21 cellular contexts compared by ENCODE assay signal in genomic region chr6:36925809-36926208, GRCh38. TPM values are rescaled to one million over a fixed set of nuclear protein-coding genes. Genes with fewer than 3 reads are reported as not detected.
DNase-seq lines count a peak whose midpoint lies in the region; ATAC-seq, FAIRE-seq and TF ChIP-seq lines count a peak whose summit lies in the region.
"Had no signal": no experiment of that assay in that cellular context is flagged by ENCODE, and none has a peak within 500 bp of the region (broad histone marks: within the 10 kb centered on the region; RNA-seq: fewer than 3 reads in every experiment).

No MANE protein-coding gene starts in this region.

- TF ChIP-seq POLR2A in GM12892 (IDR thresholded peaks at IDR 0.05; ENCODE audit: low read depth, low read length): no peak

- H3K9ac ChIP-seq in BLaER1 treated with 17β-estradiol and CSF1 and Interleukin-3, amounts not matched to agents 10 nM and 100 nM: peak overlapping the region in 1 of 11 experiments; percentile 32; a peak in 2 of 22 replicates
- H3K9ac ChIP-seq: GM23248 had no signal

- no peaks in the 10 kb centered on the region for H3K9me3 ChIP-seq in BLaER1 treated with 17β-estradiol and CSF1 and Interleukin-3, amounts not matched to agents 10 nM and 100 nM (replicated peaks in 1 of 11)
- H3K9me3 ChIP-seq: esophagus squamous epithelium, tibial artery had no signal

- 0 out of 22 replicates have a peak, but pooled peaks cover 0 to 7% (median 0%) of the 10 kb centered on the region in 11 experiments for H4K20me1 ChIP-seq in BLaER1 treated with 17β-estradiol and CSF1 and Interleukin-3, amounts not matched to agents 10 nM and 100 nM

- H3K4me3 Mint-ChIP-seq in activated T-helper 17 cell treated with anti-CD3 and anti-CD28 coated beads, Interleukin-2, amount 50 U/mL, for 72 hours: peak overlapping the region; percentile 13
- no peak overlapping the region for H3K4me3 Mint-ChIP-seq in nephron
- H3K4me3 Mint-ChIP-seq: CD8-positive, alpha-beta memory T cell had no signal

- peaks cover 13 to 84% (median 71%) of the 10 kb centered on the region in 10 experiments for H3K4me1 ChIP-seq in BLaER1 treated with 17β-estradiol and CSF1 and Interleukin-3, amounts not matched to agents 10 nM and 100 nM

- peaks cover 45% of the 10 kb centered on the region for H3K36me3 Mint-ChIP-seq in activated T-helper 17 cell treated with anti-CD3 and anti-CD28 coated beads, Interleukin-2, amount 50 U/mL, for 72 hours (ENCODE audit: low read depth)
- H3K36me3 Mint-ChIP-seq in nephron (ENCODE audit: low read depth): peaks cover 13% of the 10 kb centered on the region

- ATAC-seq in activated T-helper 17 cell treated with anti-CD3 and anti-CD28 coated beads, Interleukin-2, amount 50 U/mL, for 72 hours (replicated peaks): peak; percentile 85
- ATAC-seq in HG03521 (IDR thresholded peaks at IDR 0.05; ENCODE audit: unreplicated experiment): no peak
- ATAC-seq in HG03175 (IDR thresholded peaks at IDR 0.05; ENCODE audit: unreplicated experiment): no peak
- ATAC-seq in GM21423 (IDR thresholded peaks at IDR 0.05; ENCODE audit: unreplicated experiment): no peak
- ATAC-seq: left colon, Right ventricle myocardium inferior had no signal

- no peaks in the 10 kb centered on the region for H3K27me3 Mint-ChIP-seq in activated T-helper 17 cell treated with anti-CD3 and anti-CD28 coated beads, Interleukin-2, amount 50 U/mL, for 72 hours
- no peaks in the 10 kb centered on the region for H3K27me3 Mint-ChIP-seq in nephron (ENCODE audit: low read depth)
- H3K27me3 Mint-ChIP-seq: CD8-positive, alpha-beta memory T cell had no signal

- FAIRE-seq in GM12892 (lab: Jason Lieb, UNC): peak; percentile 33

- DNase-seq in GM12892 (ENCODE audit: insufficient read length): no peak
- DNase-seq in LoVo (ENCODE audit: low spot score): no peak
- DNase-seq: activated CD4-positive, alpha-beta T cell treated with anti-CD3 and anti-CD28 coated beads, Interleukin-2, amount 50 U/mL, for 4 hours; activated effector memory CD4-positive, alpha-beta T cell treated with Interleukin-2 at 50 U/mL for 16 hours; amniotic stem cell; CD8-positive, alpha-beta memory T cell; effector CD4-positive, alpha-beta T cell; esophagus squamous epithelium; GM23248; left colon; NCI-H1417; NCI-H2171 treated with DMSO at 0.1 percent for 48 hours; NCI-H69; tibial artery had no signal

- peaks cover 13 to 46% (median 26%) of the 10 kb centered on the region in 11 experiments; a peak in 20 of 22 replicates for H3K36me3 ChIP-seq in BLaER1 treated with 17β-estradiol and CSF1 and Interleukin-3, amounts not matched to agents 10 nM and 100 nM

- peaks cover 5% of the 10 kb centered on the region for H3K4me1 Mint-ChIP-seq in activated T-helper 17 cell treated with anti-CD3 and anti-CD28 coated beads, Interleukin-2, amount 50 U/mL, for 72 hours
- peaks cover 63% of the 10 kb centered on the region for H3K4me1 Mint-ChIP-seq in nephron

- H3K4me3 ChIP-seq in BLaER1 treated with 17β-estradiol and CSF1 and Interleukin-3, amounts not matched to agents 10 nM and 100 nM: no peak overlapping the region
- H3K4me3 ChIP-seq: esophagus squamous epithelium, GM23248, tibial artery had no signal

- H3K27ac Mint-ChIP-seq in activated T-helper 17 cell treated with anti-CD3 and anti-CD28 coated beads, Interleukin-2, amount 50 U/mL, for 72 hours: peak overlapping the region; percentile 46
- H3K27ac Mint-ChIP-seq in nephron: peak overlapping the region in 2 of 3 experiments; percentile 31 to 61

- no peaks in the 10 kb centered on the region for H3K27me3 ChIP-seq in BLaER1 treated with 17β-estradiol and CSF1 and Interleukin-3, amounts not matched to agents 10 nM and 100 nM
- H3K27me3 ChIP-seq: esophagus squamous epithelium, tibial artery had no signal

- peak overlapping the region; percentile 1 to 88 (median 69); a peak in 20 of 22 replicates for H3K4me2 ChIP-seq in BLaER1 treated with 17β-estradiol and CSF1 and Interleukin-3, amounts not matched to agents 10 nM and 100 nM

- H3K27ac ChIP-seq in BLaER1 treated with 17β-estradiol and CSF1 and Interleukin-3, amounts not matched to agents 10 nM and 100 nM: peak overlapping the region in 8 of 11 experiments; percentile 16 to 68 (median 42); a peak in 11 of 22 replicates
- H3K27ac ChIP-seq: esophagus squamous epithelium, GM23248, tibial artery had no signal

- no peaks in the 10 kb centered on the region for H3K9me3 Mint-ChIP-seq in activated T-helper 17 cell treated with anti-CD3 and anti-CD28 coated beads, Interleukin-2, amount 50 U/mL, for 72 hours
- H3K9me3 Mint-ChIP-seq in nephron: no peaks in the 10 kb centered on the region
- H3K9me3 Mint-ChIP-seq: CD8-positive, alpha-beta memory T cell had no signal

- TF ChIP-seq CTCF in nephron (IDR thresholded peaks at IDR 0.05; ENCODE audit: unreplicated experiment in 3 of 3): no peak

RNA-seq across cellular contexts. Expression of gene PI16, which starts 28.7 kb away (rescaled TPM):
- polyA plus RNA-seq in GM12892 (2012; ENCODE audit: missing spikeins): 0.11 TPM
- total RNA-seq in activated T-helper 17 cell treated with anti-CD3 and anti-CD28 coated beads, Interleukin-2, amount 50 U/mL, for 72 hours: 1 to 10 TPM; 1.8 to 2.1 TPM

RNA-seq across cellular contexts. Expression of gene C6orf89, which starts 40.1 kb away (rescaled TPM):
- 15.6 TPM for polyA plus RNA-seq in GM12892 (2012; ENCODE audit: missing spikeins)
- 10 to 100 TPM; 39.3 to 47.0 TPM for total RNA-seq in activated T-helper 17 cell treated with anti-CD3 and anti-CD28 coated beads, Interleukin-2, amount 50 U/mL, for 72 hours

RNA-seq across cellular contexts. Expression of gene PPIL1, which starts 51.2 kb away (rescaled TPM):
- 43.6 TPM for polyA plus RNA-seq in GM12892 (2012; ENCODE audit: missing spikeins)
- total RNA-seq in activated T-helper 17 cell treated with anti-CD3 and anti-CD28 coated beads, Interleukin-2, amount 50 U/mL, for 72 hours: 10 to 100 TPM; 23.6 to 60.3 TPM
